1 cellular context compared by ENCODE assay signal in genomic region chr2:101442667-101443061, GRCh38.
TF ChIP-seq lines count a peak whose summit lies in the region.

No MANE protein-coding gene starts in this region.

TF ChIP-seq in HepG2, 621 proteins besides CTCF, POLR2A, EP300 and RAD21 (continued from another document and continues in another):
- TF ChIP-seq ZNF407 (CRISPR knock-in tag; IDR thresholded peaks at IDR 0.05; ENCODE audit: not compliant biosample characterization) (no peak), RXRB (CRISPR knock-in tag; IDR thresholded peaks at IDR 0.05; ENCODE audit: borderline replicate concordance) (no peak; the same call in 1 of the 2 replicates), FOXA1 (IDR thresholded peaks at IDR 0.05) (no peak), FOXA1 (CRISPR knock-in tag; IDR thresholded peaks at IDR 0.05) (no peak), ZNF574 (CRISPR knock-in tag; IDR thresholded peaks at IDR 0.05) (peak; percentile 48; the same call in 1 of the 2 replicates), ZNF792 (CRISPR knock-in tag; IDR thresholded peaks at IDR 0.05) (0 out of 2 replicates have a peak, but pooled peaks have one; percentile 41), ZFP82 (CRISPR knock-in tag; IDR thresholded peaks at IDR 0.05; ENCODE audit: borderline replicate concordance) (no peak), ZNF7 (CRISPR knock-in tag; IDR thresholded peaks at IDR 0.05) (no peak), ZNF335 (CRISPR knock-in tag; IDR thresholded peaks at IDR 0.05) (no peak), NCOA5 (CRISPR knock-in tag; IDR thresholded peaks at IDR 0.05) (no peak), ZNF619 (CRISPR knock-in tag; IDR thresholded peaks at IDR 0.05) (no peak), GATAD2A (CRISPR knock-in tag; IDR thresholded peaks at IDR 0.05) (peak; percentile 31; the same call in 1 of the 2 replicates), NFATC3 (CRISPR knock-in tag; IDR thresholded peaks at IDR 0.05) (no peak), ZBTB49 (CRISPR knock-in tag; IDR thresholded peaks at IDR 0.05; ENCODE audit: borderline replicate concordance) (no peak), KDM3A (CRISPR knock-in tag; IDR thresholded peaks at IDR 0.05; ENCODE audit: low read depth) (no peak), CREM (IDR thresholded peaks at IDR 0.05) (no peak), CREM (CRISPR knock-in tag; IDR thresholded peaks at IDR 0.05) (no peak), CHD2 (IDR thresholded peaks at IDR 0.05; ENCODE audit: low read depth, low read length) (no peak), SP2 (CRISPR knock-in tag; IDR thresholded peaks at IDR 0.05) (no peak), ZBTB38 (CRISPR knock-in tag; IDR thresholded peaks at IDR 0.05) (no peak), KMT2A (CRISPR knock-in tag; IDR thresholded peaks at IDR 0.05) (0 out of 2 replicates have a peak, but pooled peaks have one; percentile 25), RFXANK (CRISPR knock-in tag; IDR thresholded peaks at IDR 0.05) (no peak), CBX5 (CRISPR knock-in tag; IDR thresholded peaks at IDR 0.05; ENCODE audit: borderline replicate concordance) (peak; percentile 53; the same call in 1 of the 2 replicates), ERF (CRISPR knock-in tag; IDR thresholded peaks at IDR 0.05) (no peak), ZMYM4 (CRISPR knock-in tag; IDR thresholded peaks at IDR 0.05) (peak; percentile 42; the same call in 1 of the 2 replicates), ZBTB39 (CRISPR knock-in tag; IDR thresholded peaks at IDR 0.05) (no peak), ZNF777 (CRISPR knock-in tag; IDR thresholded peaks at IDR 0.05) (no peak), ZNF772 (CRISPR knock-in tag; IDR thresholded peaks at IDR 0.05) (no peak), RARA (CRISPR knock-in tag; IDR thresholded peaks at IDR 0.05) (0 out of 2 replicates have a peak, but pooled peaks have one; percentile 12), TBL1XR1 (IDR thresholded peaks at IDR 0.05; ENCODE audit: borderline replicate concordance, low read length, partially characterized antibody) (no peak), DNMT1 (CRISPR knock-in tag; IDR thresholded peaks at IDR 0.05) (no peak), POLR2AphosphoS5 (IDR thresholded peaks at IDR 0.05; ENCODE audit: low read depth, low read length) (no peak), POGZ (CRISPR knock-in tag; IDR thresholded peaks at IDR 0.05) (no peak)
- TF ChIP-seq, protein P1, sequence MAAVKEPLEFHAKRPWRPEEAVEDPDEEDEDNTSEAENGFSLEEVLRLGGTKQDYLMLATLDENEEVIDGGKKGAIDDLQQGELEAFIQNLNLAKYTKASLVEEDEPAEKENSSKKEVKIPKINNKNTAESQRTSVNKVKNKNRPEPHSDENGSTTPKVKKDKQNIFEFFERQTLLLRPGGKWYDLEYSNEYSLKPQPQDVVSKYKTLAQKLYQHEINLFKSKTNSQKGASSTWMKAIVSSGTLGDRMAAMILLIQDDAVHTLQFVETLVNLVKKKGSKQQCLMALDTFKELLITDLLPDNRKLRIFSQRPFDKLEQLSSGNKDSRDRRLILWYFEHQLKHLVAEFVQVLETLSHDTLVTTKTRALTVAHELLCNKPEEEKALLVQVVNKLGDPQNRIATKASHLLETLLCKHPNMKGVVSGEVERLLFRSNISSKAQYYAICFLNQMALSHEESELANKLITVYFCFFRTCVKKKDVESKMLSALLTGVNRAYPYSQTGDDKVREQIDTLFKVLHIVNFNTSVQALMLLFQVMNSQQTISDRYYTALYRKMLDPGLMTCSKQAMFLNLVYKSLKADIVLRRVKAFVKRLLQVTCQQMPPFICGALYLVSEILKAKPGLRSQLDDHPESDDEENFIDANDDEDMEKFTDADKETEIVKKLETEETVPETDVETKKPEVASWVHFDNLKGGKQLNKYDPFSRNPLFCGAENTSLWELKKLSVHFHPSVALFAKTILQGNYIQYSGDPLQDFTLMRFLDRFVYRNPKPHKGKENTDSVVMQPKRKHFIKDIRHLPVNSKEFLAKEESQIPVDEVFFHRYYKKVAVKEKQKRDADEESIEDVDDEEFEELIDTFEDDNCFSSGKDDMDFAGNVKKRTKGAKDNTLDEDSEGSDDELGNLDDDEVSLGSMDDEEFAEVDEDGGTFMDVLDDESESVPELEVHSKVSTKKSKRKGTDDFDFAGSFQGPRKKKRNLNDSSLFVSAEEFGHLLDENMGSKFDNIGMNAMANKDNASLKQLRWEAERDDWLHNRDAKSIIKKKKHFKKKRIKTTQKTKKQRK (IDR thresholded peaks at IDR 0.05; ENCODE audit: low read length), result no peak
- TF ChIP-seq, protein P2, sequence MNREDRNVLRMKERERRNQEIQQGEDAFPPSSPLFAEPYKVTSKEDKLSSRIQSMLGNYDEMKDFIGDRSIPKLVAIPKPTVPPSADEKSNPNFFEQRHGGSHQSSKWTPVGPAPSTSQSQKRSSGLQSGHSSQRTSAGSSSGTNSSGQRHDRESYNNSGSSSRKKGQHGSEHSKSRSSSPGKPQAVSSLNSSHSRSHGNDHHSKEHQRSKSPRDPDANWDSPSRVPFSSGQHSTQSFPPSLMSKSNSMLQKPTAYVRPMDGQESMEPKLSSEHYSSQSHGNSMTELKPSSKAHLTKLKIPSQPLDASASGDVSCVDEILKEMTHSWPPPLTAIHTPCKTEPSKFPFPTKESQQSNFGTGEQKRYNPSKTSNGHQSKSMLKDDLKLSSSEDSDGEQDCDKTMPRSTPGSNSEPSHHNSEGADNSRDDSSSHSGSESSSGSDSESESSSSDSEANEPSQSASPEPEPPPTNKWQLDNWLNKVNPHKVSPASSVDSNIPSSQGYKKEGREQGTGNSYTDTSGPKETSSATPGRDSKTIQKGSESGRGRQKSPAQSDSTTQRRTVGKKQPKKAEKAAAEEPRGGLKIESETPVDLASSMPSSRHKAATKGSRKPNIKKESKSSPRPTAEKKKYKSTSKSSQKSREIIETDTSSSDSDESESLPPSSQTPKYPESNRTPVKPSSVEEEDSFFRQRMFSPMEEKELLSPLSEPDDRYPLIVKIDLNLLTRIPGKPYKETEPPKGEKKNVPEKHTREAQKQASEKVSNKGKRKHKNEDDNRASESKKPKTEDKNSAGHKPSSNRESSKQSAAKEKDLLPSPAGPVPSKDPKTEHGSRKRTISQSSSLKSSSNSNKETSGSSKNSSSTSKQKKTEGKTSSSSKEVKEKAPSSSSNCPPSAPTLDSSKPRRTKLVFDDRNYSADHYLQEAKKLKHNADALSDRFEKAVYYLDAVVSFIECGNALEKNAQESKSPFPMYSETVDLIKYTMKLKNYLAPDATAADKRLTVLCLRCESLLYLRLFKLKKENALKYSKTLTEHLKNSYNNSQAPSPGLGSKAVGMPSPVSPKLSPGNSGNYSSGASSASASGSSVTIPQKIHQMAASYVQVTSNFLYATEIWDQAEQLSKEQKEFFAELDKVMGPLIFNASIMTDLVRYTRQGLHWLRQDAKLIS (CRISPR knock-in tag; IDR thresholded peaks at IDR 0.05), result no peak
